Comparison of ENCODE assay signal across 9 cellular contexts in genomic region chr4:122576261-122577188, GRCh38. TPM values are rescaled to one million over a fixed set of nuclear protein-coding genes. Genes with fewer than 3 reads are reported as not detected.
A peak's percentile ranks its signal among the peaks of the same experiment; 100 is the strongest.
DNase-seq lines count a peak whose midpoint lies in the region; ATAC-seq, FAIRE-seq and TF ChIP-seq lines count a peak whose summit lies in the region.
"Had no signal": no experiment of that assay in that cellular context is flagged by ENCODE, and none has a peak within 500 bp of the region (broad histone marks: within the 10 kb centered on the region; RNA-seq: fewer than 3 reads in every experiment).

No MANE protein-coding gene starts in this region.

- ATAC-seq in GM18511 (IDR thresholded peaks at IDR 0.05; ENCODE audit: unreplicated experiment) = peak; percentile 60
- ATAC-seq in GM21390 (IDR thresholded peaks at IDR 0.05; ENCODE audit: unreplicated experiment) = no peak
- no peak for ATAC-seq in omental fat pad (ENCODE audit: low FRiP score)

- H3K4me2 ChIP-seq in endothelial cell of umbilical vein (ENCODE audit: insufficient read depth, low read length) = no peak overlapping the region

- H2AFZ ChIP-seq in endothelial cell of umbilical vein (ENCODE audit: low read depth, low read length) = no peak overlapping the region

- no peaks in the 10 kb centered on the region for H3K9me1 ChIP-seq in endothelial cell of umbilical vein (replicated peaks; ENCODE audit: control insufficient read depth, extremely low read depth, insufficient read depth, low read length)

- no TSS peak for BruUV-seq in endothelial cell of umbilical vein (replicated peaks; lab: Mats Ljungman, UMichigan)

- no peaks in the 10 kb centered on the region for H3K36me3 Mint-ChIP-seq in CD4-positive, alpha-beta memory T cell
- no peaks in the 10 kb centered on the region for H3K36me3 Mint-ChIP-seq in osteocyte (ENCODE audit: unreplicated experiment)

- H3K27ac ChIP-seq in CD4-positive, alpha-beta memory T cell (ENCODE audit: low read depth, low read length) = no peak overlapping the region
- H3K27ac ChIP-seq in endothelial cell of umbilical vein (ENCODE audit: insufficient read depth, low read depth, low read length) = no peak overlapping the region

- intact Hi-C loops in CD4-positive, alpha-beta memory T cell (cut with micrococcal nuclease) = loop anchor here (1.0 to 5.0 kb wide), 8 partner anchors 120 to 754 kb away; partner anchors contain the start of genes BLTP1, CCNA2 and IL2
- intact Hi-C loops in endothelial cell of umbilical vein (cut with micrococcal nuclease) = loop anchor here (1.0 to 10.0 kb wide), 8 partner anchors 122 to 754 kb away; partner anchors contain the start of genes BLTP1, CCNA2 and IL2

- no peaks in the 10 kb centered on the region for H3K9me3 ChIP-seq in CD4-positive, alpha-beta memory T cell (ENCODE audit: control insufficient read depth in 1 of 2, low read length in 2 of 2)
- H3K9me3 ChIP-seq in endothelial cell of umbilical vein (replicated peaks; ENCODE audit: control insufficient read depth, insufficient read depth, low read length) = no peaks in the 10 kb centered on the region

- POLR2A ChIA-PET in CD4-positive, alpha-beta memory T cell (lab: Charles Lee; ENCODE audit: partially characterized antibody) = interaction anchor here (1.1 to 3.2 kb wide), 3 partner anchors 119 to 775 kb away, joined by 3 to 39 read pairs (median 4); partner anchors contain the start of genes EXOSC9 and IL2
- POLR2A ChIA-PET in endothelial cell of umbilical vein (lab: Charles Lee) = no interaction called here

- TF ChIP-seq POLR2A in endothelial cell of umbilical vein (IDR thresholded peaks at IDR 0.05; ENCODE audit: low read depth, low read length) = no peak

- H3K4me1 ChIP-seq in CD4-positive, alpha-beta memory T cell (ENCODE audit: insufficient read depth, low read length) = peaks cover 32% of the 10 kb centered on the region
- H3K4me1 ChIP-seq in endothelial cell of umbilical vein (ENCODE audit: control insufficient read depth, extremely low read depth, insufficient read depth, low read length) = no peaks in the 10 kb centered on the region

- DNase-seq in CD4-positive, alpha-beta memory T cell = peak; percentile 58 to 70 (median 66)
- DNase-seq in SW480 (ENCODE audit: low spot score) (peak; percentile 35), endothelial cell of umbilical vein (ENCODE audit: low read depth, low spot score) (peak; percentile 48), osteocyte (ENCODE audit: extremely low spot score, unreplicated experiment) (no peak), omental fat pad (ENCODE audit: low spot score) (no peak)

- no peaks in the 10 kb centered on the region for H4K20me1 ChIP-seq in endothelial cell of umbilical vein (replicated peaks; ENCODE audit: control insufficient read depth, extremely low read depth, insufficient read depth, low read length)

- peaks cover 0 to 1% (median 0%) of the 10 kb centered on the region in 8 donors for H3K9me3 Mint-ChIP-seq in CD4-positive, alpha-beta memory T cell
- H3K9me3 Mint-ChIP-seq in osteocyte (ENCODE audit: unreplicated experiment) = no peaks in the 10 kb centered on the region

- peak; percentile 79 for FAIRE-seq in endothelial cell of umbilical vein (lab: Jason Lieb, UNC)

- H3K4me3 Mint-ChIP-seq in CD4-positive, alpha-beta memory T cell = peak overlapping the region in 3 of 8 donors; percentile 1 to 44 (median 42)
- H3K4me3 Mint-ChIP-seq in osteocyte (ENCODE audit: unreplicated experiment) = no peak overlapping the region

- peak overlapping the region; percentile 44 to 95 (median 85) for H3K27ac Mint-ChIP-seq in CD4-positive, alpha-beta memory T cell
- no peak overlapping the region for H3K27ac Mint-ChIP-seq in osteocyte (ENCODE audit: unreplicated experiment)

- TF ChIP-seq RAD21 in Ishikawa (IDR thresholded peaks at IDR 0.05; ENCODE audit: low read depth) = peak; percentile 78

- no peaks in the 10 kb centered on the region for H3K36me3 ChIP-seq in CD4-positive, alpha-beta memory T cell (ENCODE audit: insufficient read depth, low read length)
- H3K36me3 ChIP-seq in endothelial cell of umbilical vein (ENCODE audit: control insufficient read depth in 2 of 2, extremely low read depth in 1 of 2, insufficient read depth in 2 of 2, low read length in 2 of 2) = no peaks in the 10 kb centered on the region

- H3K79me2 ChIP-seq in endothelial cell of umbilical vein (ENCODE audit: control insufficient read depth, insufficient read depth, low read length) = no peaks in the 10 kb centered on the region

- CTCF ChIA-PET in CD4-positive, alpha-beta memory T cell (lab: Charles Lee; ENCODE audit: partially characterized antibody) = interaction anchor here (0.6 to 4.6 kb wide), 33 partner anchors 8 to 676 kb away, joined by 3 to 38 read pairs (median 6); partner anchors contain the start of genes IL2 and TRPC3
- CTCF ChIA-PET in endothelial cell of umbilical vein (lab: Charles Lee) = interaction anchor here (1.0 to 4.9 kb wide), 21 partner anchors 13 to 1206 kb away, joined by 3 to 139 read pairs (median 5); partner anchors contain the start of gene TRPC3

- dilution Hi-C loops in endothelial cell of umbilical vein (cut with MboI; ENCODE audit: extremely low pct_ligation_motif_present, low sequenced_read_pairs) = no loop called here

- no peaks in the 10 kb centered on the region for H3K27me3 Mint-ChIP-seq in CD4-positive, alpha-beta memory T cell
- peaks cover 15% of the 10 kb centered on the region for H3K27me3 Mint-ChIP-seq in osteocyte (ENCODE audit: unreplicated experiment)

- no peaks in the 10 kb centered on the region for H3K27me3 ChIP-seq in CD4-positive, alpha-beta memory T cell (ENCODE audit: insufficient read depth, low read length)
- peaks cover 2% of the 10 kb centered on the region in 2 experiments for H3K27me3 ChIP-seq in endothelial cell of umbilical vein (ENCODE audit: control insufficient read depth in 2 of 2, insufficient read depth in 2 of 2, low read length in 2 of 2)

- no peak overlapping the region for H3K9ac ChIP-seq in endothelial cell of umbilical vein (replicated peaks; ENCODE audit: extremely low read depth, insufficient read depth, low read length)

- TF ChIP-seq CTCF in endothelial cell of umbilical vein (IDR thresholded peaks at IDR 0.05; ENCODE audit: extremely low read depth in 1 of 2, insufficient read depth in 1 of 2, low read depth in 1 of 2, low read length in 2 of 2) (peak; percentile 33 to 39), osteocyte (IDR thresholded peaks at IDR 0.05) (peak; percentile 60), omental fat pad (IDR thresholded peaks at IDR 0.05) (no peak)

- no peak overlapping the region for H3K4me3 ChIP-seq in CD4-positive, alpha-beta memory T cell (ENCODE audit: low read length in 2 of 2)
- H3K4me3 ChIP-seq in endothelial cell of umbilical vein (replicated peaks in 1 of 3; ENCODE audit: insufficient read depth in 1 of 3, low read depth in 1 of 3, low read length in 3 of 3) = no peak overlapping the region

- peaks cover 29 to 44% (median 31%) of the 10 kb centered on the region in 4 donors for H3K4me1 Mint-ChIP-seq in CD4-positive, alpha-beta memory T cell
- H3K4me1 Mint-ChIP-seq in osteocyte (ENCODE audit: unreplicated experiment) = no peaks in the 10 kb centered on the region

- no peak for TF ChIP-seq EP300 in Ishikawa (IDR thresholded peaks at IDR 0.05; ENCODE audit: borderline replicate concordance)

TF ChIP-seq in Ishikawa, 13 proteins besides CTCF, POLR2A, EP300 and RAD21:
- TF ChIP-seq TAF1 (IDR thresholded peaks at IDR 0.05; ENCODE audit: low read depth) = no peak

TF ChIP-seq in endothelial cell of umbilical vein, 7 proteins besides CTCF, POLR2A, EP300 and RAD21:
- TF ChIP-seq JUN (IDR thresholded peaks at IDR 0.05; ENCODE audit: borderline replicate concordance, insufficient read depth, insufficient read length, low read depth) (no peak), GATA2 (IDR thresholded peaks at IDR 0.05; ENCODE audit: insufficient read depth, insufficient read length, low read depth, low read length) (no peak), MYC (IDR thresholded peaks at IDR 0.05; ENCODE audit: low read depth, low read length) (no peak), FOS (IDR thresholded peaks at IDR 0.05; ENCODE audit: borderline replicate concordance, insufficient read depth, low read length) (no peak), MAX (IDR thresholded peaks at IDR 0.05; ENCODE audit: insufficient read depth, insufficient read length) (no peak), POLR2AphosphoS5 (IDR thresholded peaks at IDR 0.05; ENCODE audit: insufficient read depth, low read depth, low read length) (no peak), EZH2 (IDR thresholded peaks at IDR 0.05; ENCODE audit: borderline replicate concordance, low read depth, low read length, severe bottlenecking) (no peak)

RNA-seq across cellular contexts. Expression of gene IL21, which starts 44.3 kb away (rescaled TPM):
- under 1 TPM in 1 of 2 experiments, not detected in 1; 0.28 TPM for total RNA-seq in CD4-positive, alpha-beta memory T cell
- polyA plus RNA-seq in CD4-positive, alpha-beta memory T cell = under 1 TPM in 1 of 2 donors, not detected in 1; 0.10 TPM
- total RNA-seq in endothelial cell of umbilical vein = not detected in 2 replicates
- polyA plus RNA-seq in endothelial cell of umbilical vein = not detected in 2 replicates
- not detected in 2 replicates for polyA plus RNA-seq in endothelial cell of umbilical vein (2011; cell fraction: cytosol; rRNA removed)
- not detected in 2 replicates for polyA plus RNA-seq in endothelial cell of umbilical vein (2011; cell fraction: nucleus; rRNA removed)
- polyA plus RNA-seq in endothelial cell of umbilical vein (2012) = not detected in 2 replicates
- not detected in 2 replicates for polyA minus RNA-seq in endothelial cell of umbilical vein
- not detected for polyA minus RNA-seq in endothelial cell of umbilical vein (2011; cell fraction: cytosol; rRNA and poly(A)+ RNA removed)
- polyA minus RNA-seq in endothelial cell of umbilical vein (2011; cell fraction: nucleus; rRNA and poly(A)+ RNA removed) = not detected in 2 replicates
- total RNA-seq in osteocyte = not detected in 2 replicates
- not detected for total RNA-seq in omental fat pad
- total RNA-seq: skeletal muscle tissue had no signal

Comparison
In these comparisons a context has a peak if more than half of its experiments do, and no peak if none do; other contexts are left out.
1. DNase-seq: peak in CD4-positive, alpha-beta memory T cell (5 of 5), SW480 (single experiment) and endothelial cell of umbilical vein (single experiment); none in osteocyte (single experiment) and omental fat pad (single experiment).
2. CTCF ChIP-seq: peak in endothelial cell of umbilical vein (2 of 2) and osteocyte (single experiment); none in omental fat pad (0 of 3).